Comparison of ENCODE assay signal across 9 cellular contexts in the genomic region with DNA sequence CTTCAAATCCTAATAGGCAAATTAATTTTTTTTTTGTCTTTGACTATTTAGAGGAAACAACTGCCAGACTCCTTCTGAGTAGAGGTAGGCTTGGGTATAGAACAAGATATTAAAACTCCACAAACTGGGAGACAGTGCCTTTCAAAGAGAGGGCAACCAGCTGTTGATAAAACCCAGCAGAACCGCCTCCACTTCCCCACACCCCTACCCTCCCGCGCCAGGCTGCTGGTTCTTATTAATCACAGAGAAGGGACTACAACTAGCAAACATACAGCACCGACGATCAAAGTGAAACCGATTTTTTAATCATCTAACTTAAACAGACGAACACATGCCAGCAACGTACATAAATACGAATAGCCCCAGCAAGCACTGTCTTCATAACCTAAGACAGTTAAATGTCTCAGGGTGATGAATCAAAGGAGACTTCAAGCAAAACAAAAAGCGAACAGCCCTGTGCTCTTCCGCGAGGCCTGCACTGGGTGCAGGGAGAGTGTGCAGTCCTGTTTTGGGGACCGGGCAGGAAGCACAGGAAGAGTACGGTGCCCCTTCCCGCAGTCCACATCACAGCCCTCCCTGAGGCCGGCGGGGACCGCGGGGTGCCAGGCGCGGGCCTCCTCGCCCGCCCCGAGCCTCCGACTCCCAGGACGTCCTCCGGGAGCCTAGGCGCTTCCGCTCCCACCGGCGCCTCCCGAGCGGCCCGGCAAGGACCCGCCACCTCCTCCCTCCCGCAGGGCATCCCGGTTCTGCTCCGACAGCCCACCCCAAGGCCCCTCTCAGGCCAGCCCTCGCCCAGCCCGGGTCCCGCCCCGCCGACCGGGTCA.
A peak's percentile ranks its signal among the peaks of the same experiment; 100 is the strongest.
DNase-seq lines count a peak whose midpoint lies in the region; ATAC-seq, FAIRE-seq and TF ChIP-seq lines count a peak whose summit lies in the region.
"Had no signal": no experiment of that assay in that cellular context is flagged by ENCODE, and none has a peak within 500 bp of the region (broad histone marks: within the 10 kb centered on the region; RNA-seq: fewer than 3 reads in every experiment).

No MANE protein-coding gene starts in this region.

- BruUV-seq in endothelial cell of umbilical vein (replicated peaks; lab: Mats Ljungman, UMichigan): TSS peak; percentile 72

- H3K4me2 ChIP-seq in endothelial cell of umbilical vein (ENCODE audit: insufficient read depth, low read length): peak overlapping the region; percentile 97

- no peaks in the 10 kb centered on the region for H4K20me1 ChIP-seq in endothelial cell of umbilical vein (replicated peaks; ENCODE audit: control insufficient read depth, extremely low read depth, insufficient read depth, low read length)

- peak; percentile 3 for ATAC-seq in mucosa of descending colon
- ATAC-seq in stimulated activated naive CD8-positive, alpha-beta T cell treated with anti-CD3 and anti-CD28 coated beads, Interleukin-15, Interleukin-2, amounts not matched to agents 100 U/mL and 50 U/mL, for 24 hours: peak; percentile 50

- intact Hi-C loops in endothelial cell of umbilical vein (cut with micrococcal nuclease): loop anchor here (1.0 to 5.0 kb wide), 5 partner anchors 46 to 151 kb away; a partner anchor contains a TSS
- intact Hi-C loops in mucosa of descending colon (cut with DNase I, micrococcal nuclease): no loop called here

- H3K36me3 ChIP-seq in HEK293 (ENCODE audit: control insufficient read depth in 2 of 2, insufficient read depth in 1 of 2, low read length in 2 of 2) (no peaks in the 10 kb centered on the region; a peak in 1 of 3 replicates), endothelial cell of umbilical vein (ENCODE audit: control insufficient read depth in 2 of 2, extremely low read depth in 1 of 2, insufficient read depth in 2 of 2, low read length in 2 of 2) (no peaks in the 10 kb centered on the region), mucosa of descending colon (ENCODE audit: low read depth) (no peaks in the 10 kb centered on the region)

- peak; percentile 27 for DNase-seq in DMS153 treated with DMSO at 0.1 percent for 48 hours (lab: John Stamatoyannopoulos, UW; ENCODE audit: unreplicated experiment)
- no peak for DNase-seq in DMS153 (lab: John Stamatoyannopoulos, UW)
- peak; percentile 4 for DNase-seq in MV-4-11 (lab: John Stamatoyannopoulos, UW)
- DNase-seq in activated CD8-positive, alpha-beta memory T cell treated with anti-CD3 and anti-CD28 coated beads for 24 hours: peak; percentile 64
- peak; percentile 79 for DNase-seq in endothelial cell of umbilical vein (ENCODE audit: low read depth, low spot score)
- DNase-seq in mucosa of descending colon: peak; percentile 54 to 65 (median 59)
- peak; percentile 51 for DNase-seq in stimulated activated naive CD8-positive, alpha-beta T cell treated with anti-CD3 and anti-CD28 coated beads, Interleukin-15, Interleukin-2, amounts not matched to agents 100 U/mL and 50 U/mL, for 24 hours

- dilution Hi-C loops in endothelial cell of umbilical vein (cut with MboI; ENCODE audit: extremely low pct_ligation_motif_present, low sequenced_read_pairs): no loop called here

- FAIRE-seq in endothelial cell of umbilical vein (lab: Jason Lieb, UNC): no peak
- FAIRE-seq: A204.1 had no signal

- peak overlapping the region; percentile 95 for H2AFZ ChIP-seq in endothelial cell of umbilical vein (ENCODE audit: low read depth, low read length)

- TF ChIP-seq POLR2A in endothelial cell of umbilical vein (IDR thresholded peaks at IDR 0.05; ENCODE audit: low read depth, low read length): no peak

- no peak for TF ChIP-seq CTCF in HEK293 (tag by site-specific recombination; IDR thresholded peaks at IDR 0.05)
- TF ChIP-seq CTCF in endothelial cell of umbilical vein (IDR thresholded peaks at IDR 0.05; ENCODE audit: extremely low read depth in 1 of 2, insufficient read depth in 1 of 2, low read depth in 1 of 2, low read length in 2 of 2): no peak
- TF ChIP-seq CTCF in mucosa of descending colon (IDR thresholded peaks at IDR 0.05): no peak

- CTCF ChIA-PET in HEK293 (lab: Yijun Ruan, JAX) (interaction anchor here (0.7 to 0.9 kb wide), 2 partner anchors 47 to 86 kb away, joined by 3 read pairs; no protein-coding TSS in a partner anchor), endothelial cell of umbilical vein (lab: Charles Lee) (interaction anchor here (1.0 to 2.7 kb wide), 2 partner anchors 68 to 339 kb away, joined by 3 to 15 read pairs; no protein-coding TSS in a partner anchor)

- H3K9me3 ChIP-seq in HEK293 (ENCODE audit: control insufficient read depth, insufficient read depth, low read depth, low read length): no peaks in the 10 kb centered on the region
- H3K9me3 ChIP-seq in endothelial cell of umbilical vein (replicated peaks; ENCODE audit: control insufficient read depth, insufficient read depth, low read length): no peaks in the 10 kb centered on the region
- no peaks in the 10 kb centered on the region for H3K9me3 ChIP-seq in mucosa of descending colon

- H3K27ac ChIP-seq in HEK293 (ENCODE audit: extremely low read depth, low read depth, low read length) (peak overlapping the region; percentile 88), endothelial cell of umbilical vein (ENCODE audit: insufficient read depth, low read depth, low read length) (peak overlapping the region; percentile 76)

- POLR2A ChIA-PET in HEK293 (lab: Yijun Ruan, JAX): no interaction called here
- POLR2A ChIA-PET in endothelial cell of umbilical vein (lab: Charles Lee): no interaction called here

- H3K9ac ChIP-seq in endothelial cell of umbilical vein (replicated peaks; ENCODE audit: extremely low read depth, insufficient read depth, low read length): peak overlapping the region; percentile 76

- H3K27me3 ChIP-seq in endothelial cell of umbilical vein (ENCODE audit: control insufficient read depth in 2 of 2, insufficient read depth in 2 of 2, low read length in 2 of 2): peaks cover 0 to 8% of the 10 kb centered on the region in 2 experiments

- peaks cover 10% of the 10 kb centered on the region for H3K79me2 ChIP-seq in endothelial cell of umbilical vein (ENCODE audit: control insufficient read depth, insufficient read depth, low read length)

- no peaks in the 10 kb centered on the region for H3K9me1 ChIP-seq in endothelial cell of umbilical vein (replicated peaks; ENCODE audit: control insufficient read depth, extremely low read depth, insufficient read depth, low read length)

- H3K4me1 ChIP-seq in HEK293 (ENCODE audit: control insufficient read depth, insufficient read depth, low read length) (peaks cover 19% of the 10 kb centered on the region), endothelial cell of umbilical vein (ENCODE audit: control insufficient read depth, extremely low read depth, insufficient read depth, low read length) (peaks cover 21% of the 10 kb centered on the region), mucosa of descending colon (ENCODE audit: low read depth) (peaks cover 19% of the 10 kb centered on the region)

- H3K4me3 ChIP-seq in HEK293 (ENCODE audit: low read depth, low read length): peak overlapping the region; percentile 66
- H3K4me3 ChIP-seq in endothelial cell of umbilical vein (replicated peaks in 1 of 3; ENCODE audit: insufficient read depth in 1 of 3, low read depth in 1 of 3, low read length in 3 of 3): peak overlapping the region; percentile 92 to 96 (median 93)
- H3K4me3 ChIP-seq in mucosa of descending colon: peak overlapping the region; percentile 74

TF ChIP-seq in HEK293, 187 proteins besides CTCF, POLR2A, EP300 and RAD21 (continues in another document):
- TF ChIP-seq IKZF3 (tag by site-specific recombination; IDR thresholded peaks at IDR 0.05) (peak; percentile 51), ZNF239 (tag by site-specific recombination; IDR thresholded peaks at IDR 0.05) (no peak), ZNF302 (tag by site-specific recombination; IDR thresholded peaks at IDR 0.05; ENCODE audit: low read depth) (no peak), ZNF792 (tag by site-specific recombination; IDR thresholded peaks at IDR 0.05) (no peak)
- TF ChIP-seq, protein P1, sequence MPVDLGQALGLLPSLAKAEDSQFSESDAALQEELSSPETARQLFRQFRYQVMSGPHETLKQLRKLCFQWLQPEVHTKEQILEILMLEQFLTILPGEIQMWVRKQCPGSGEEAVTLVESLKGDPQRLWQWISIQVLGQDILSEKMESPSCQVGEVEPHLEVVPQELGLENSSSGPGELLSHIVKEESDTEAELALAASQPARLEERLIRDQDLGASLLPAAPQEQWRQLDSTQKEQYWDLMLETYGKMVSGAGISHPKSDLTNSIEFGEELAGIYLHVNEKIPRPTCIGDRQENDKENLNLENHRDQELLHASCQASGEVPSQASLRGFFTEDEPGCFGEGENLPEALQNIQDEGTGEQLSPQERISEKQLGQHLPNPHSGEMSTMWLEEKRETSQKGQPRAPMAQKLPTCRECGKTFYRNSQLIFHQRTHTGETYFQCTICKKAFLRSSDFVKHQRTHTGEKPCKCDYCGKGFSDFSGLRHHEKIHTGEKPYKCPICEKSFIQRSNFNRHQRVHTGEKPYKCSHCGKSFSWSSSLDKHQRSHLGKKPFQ (tag by site-specific recombination; IDR thresholded peaks at IDR 0.05): no peak

TF ChIP-seq in endothelial cell of umbilical vein, 7 proteins besides CTCF, POLR2A, EP300 and RAD21:
- no peak for TF ChIP-seq MYC (IDR thresholded peaks at IDR 0.05; ENCODE audit: low read depth, low read length)
- no peak for TF ChIP-seq FOS (IDR thresholded peaks at IDR 0.05; ENCODE audit: borderline replicate concordance, insufficient read depth, low read length)
- TF ChIP-seq JUN (IDR thresholded peaks at IDR 0.05; ENCODE audit: borderline replicate concordance, insufficient read depth, insufficient read length, low read depth): no peak
- TF ChIP-seq, protein P2, sequence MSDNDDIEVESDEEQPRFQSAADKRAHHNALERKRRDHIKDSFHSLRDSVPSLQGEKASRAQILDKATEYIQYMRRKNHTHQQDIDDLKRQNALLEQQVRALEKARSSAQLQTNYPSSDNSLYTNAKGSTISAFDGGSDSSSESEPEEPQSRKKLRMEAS (IDR thresholded peaks at IDR 0.05; ENCODE audit: insufficient read depth, insufficient read length): no peak
- TF ChIP-seq EZH2 (IDR thresholded peaks at IDR 0.05; ENCODE audit: borderline replicate concordance, low read depth, low read length, severe bottlenecking): no peak
- TF ChIP-seq POLR2AphosphoS5 (IDR thresholded peaks at IDR 0.05; ENCODE audit: insufficient read depth, low read depth, low read length): no peak
- no peak for TF ChIP-seq GATA2 (IDR thresholded peaks at IDR 0.05; ENCODE audit: insufficient read depth, insufficient read length, low read depth, low read length)
